Comparison of ENCODE assay signal across 9 cellular contexts in the genomic region with DNA sequence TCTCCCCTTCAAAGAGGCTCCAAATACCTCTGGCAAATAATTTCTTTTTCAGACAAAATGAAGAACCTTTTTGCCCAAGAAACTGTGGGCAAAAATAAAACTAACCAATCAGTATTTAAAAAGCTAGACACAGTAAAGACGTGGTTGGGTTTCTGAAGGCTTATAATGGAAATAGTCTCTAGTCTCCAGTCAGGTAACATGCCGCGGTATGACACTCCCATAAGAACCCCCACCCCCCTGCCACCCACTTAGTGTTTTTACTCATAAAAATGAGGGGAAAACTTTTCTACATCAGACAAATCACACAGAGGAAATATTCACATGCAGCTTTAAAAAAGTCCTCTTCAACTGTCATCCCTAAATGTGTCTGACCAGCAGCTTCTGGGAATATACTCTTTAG.
DNase-seq lines count a peak whose midpoint lies in the region; ATAC-seq, FAIRE-seq and TF ChIP-seq lines count a peak whose summit lies in the region.
"Had no signal": no experiment of that assay in that cellular context is flagged by ENCODE, and none has a peak within 500 bp of the region (broad histone marks: within the 10 kb centered on the region; RNA-seq: fewer than 3 reads in every experiment).

No MANE protein-coding gene starts in this region.

- intact Hi-C loops in left lung (cut with DNase I) = no loop called here

- no peak overlapping the region for H3K27ac Mint-ChIP-seq in stimulated activated naive B cell treated with anti-CD40 and anti-IgM and Interleukin-4, amounts not matched to agents 10 μg/mL and 1 μg/mL and 100 μg/mL, for 72 hours

- H3K27me3 ChIP-seq in left lung = no peaks in the 10 kb centered on the region

- peaks cover 13 to 35% of the 10 kb centered on the region in 2 donors for H3K36me3 Mint-ChIP-seq in stimulated activated naive B cell treated with anti-CD40 and anti-IgM and Interleukin-4, amounts not matched to agents 10 μg/mL and 1 μg/mL and 100 μg/mL, for 72 hours

- no peak overlapping the region for H3K4me3 ChIP-seq in left lung

- ATAC-seq in left lung = no peak
- no peak for ATAC-seq in stimulated activated naive B cell treated with anti-CD40 and anti-IgM and Interleukin-4, amounts not matched to agents 10 μg/mL and 1 μg/mL and 100 μg/mL, for 72 hours (replicated peaks)

- peak; percentile 53 for DNase-seq in activated CD8-positive, alpha-beta memory T cell treated with anti-CD3 and anti-CD28 coated beads, Interleukin-2, amount 50 U/mL, for 48 hours
- DNase-seq in left lung (no peak), NCI-H2107 treated with DMSO at 0.1 percent for 48 hours (lab: John Stamatoyannopoulos, UW; ENCODE audit: unreplicated experiment) (no peak), NOMO-1 (lab: John Stamatoyannopoulos, UW; ENCODE audit: unreplicated experiment in 2 of 2) (no peak), urothelium cell line (ENCODE audit: low spot score) (no peak)
- DNase-seq in stimulated activated CD8-positive, alpha-beta memory T cell treated with anti-CD3 and anti-CD28 coated beads, Interleukin-15, amount 100 ng/mL, for 4 hours (ENCODE audit: low read depth in 2 of 2) = peak; percentile 5 to 49
- DNase-seq in stimulated activated naive B cell treated with anti-CD40 and anti-IgM and Interleukin-4, amounts not matched to agents 10 μg/mL and 1 μg/mL and 100 μg/mL, for 72 hours = no peak
- DNase-seq: NCI-H187 had no signal

- no peak for TF ChIP-seq CTCF in left lung (IDR thresholded peaks at IDR 0.05)

- peaks cover 77% of the 10 kb centered on the region for H3K36me3 ChIP-seq in KOPT-K1 (ENCODE audit: insufficient read depth, low read length)
- H3K36me3 ChIP-seq in left lung = peaks cover 0 to 26% of the 10 kb centered on the region in 2 donors

- H3K9me3 ChIP-seq in KOPT-K1 (ENCODE audit: insufficient read depth, low read length, poor library complexity, severe bottlenecking) = no peaks in the 10 kb centered on the region
- H3K9me3 ChIP-seq in left lung = no peaks in the 10 kb centered on the region

- H3K9me3 Mint-ChIP-seq in stimulated activated naive B cell treated with anti-CD40 and anti-IgM and Interleukin-4, amounts not matched to agents 10 μg/mL and 1 μg/mL and 100 μg/mL, for 72 hours = peaks cover 2 to 6% of the 10 kb centered on the region in 2 donors

- FAIRE-seq in urothelium cell line (lab: Jason Lieb, UNC) = no peak

- H3K27ac ChIP-seq in KOPT-K1 (ENCODE audit: low read depth, low read length, poor library complexity, severe bottlenecking) (peak overlapping the region; percentile 94), left lung (peak overlapping the region; percentile 81 to 91)

- peaks cover 16 to 52% of the 10 kb centered on the region in 2 donors for H3K4me1 ChIP-seq in left lung

- H3K27me3 Mint-ChIP-seq in stimulated activated naive B cell treated with anti-CD40 and anti-IgM and Interleukin-4, amounts not matched to agents 10 μg/mL and 1 μg/mL and 100 μg/mL, for 72 hours = no peaks in the 10 kb centered on the region

- no peak overlapping the region for H3K4me3 Mint-ChIP-seq in stimulated activated naive B cell treated with anti-CD40 and anti-IgM and Interleukin-4, amounts not matched to agents 10 μg/mL and 1 μg/mL and 100 μg/mL, for 72 hours

- peaks cover 32 to 70% of the 10 kb centered on the region in 2 donors for H3K4me1 Mint-ChIP-seq in stimulated activated naive B cell treated with anti-CD40 and anti-IgM and Interleukin-4, amounts not matched to agents 10 μg/mL and 1 μg/mL and 100 μg/mL, for 72 hours

Comparison
In these comparisons a context has a peak if more than half of its experiments do, and no peak if none do; other contexts are left out.
1. DNase-seq: peak in activated CD8-positive, alpha-beta memory T cell treated with anti-CD3 and anti-CD28 coated beads, Interleukin-2, amount 50 U/mL, for 48 hours (single experiment) and stimulated activated CD8-positive, alpha-beta memory T cell treated with anti-CD3 and anti-CD28 coated beads, Interleukin-15, amount 100 ng/mL, for 4 hours (2 of 2); none in left lung (0 of 2), stimulated activated naive B cell treated with anti-CD40 and anti-IgM and Interleukin-4, amounts not matched to agents 10 μg/mL and 1 μg/mL and 100 μg/mL, for 72 hours (single experiment), NCI-H2107 treated with DMSO at 0.1 percent for 48 hours (single experiment), NOMO-1 (0 of 2) and urothelium cell line (single experiment).